Comparison of ENCODE assay signal across 27 cellular contexts in the genomic region with DNA sequence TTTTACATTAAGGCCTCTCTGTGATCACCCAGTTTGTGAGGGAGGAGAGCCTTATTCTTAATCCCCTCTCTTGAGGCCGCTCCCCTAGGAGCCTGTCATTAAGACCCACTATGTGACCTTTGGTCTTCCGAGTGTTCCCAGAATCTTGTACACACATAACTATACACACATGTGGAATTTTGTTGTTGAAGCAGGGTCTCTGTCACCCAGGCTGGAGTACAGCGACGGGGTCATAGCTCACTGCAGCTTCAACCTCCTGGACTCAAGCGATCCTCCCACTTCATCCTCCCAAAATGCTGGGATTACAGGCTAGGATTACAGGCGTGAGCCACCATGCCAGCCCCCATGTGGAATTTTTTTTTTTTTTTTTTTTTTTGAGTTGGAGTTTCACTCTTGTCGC. TPM values are rescaled to one million over a fixed set of nuclear protein-coding genes. Genes with fewer than 3 reads are reported as not detected.
A peak's percentile ranks its signal among the peaks of the same experiment; 100 is the strongest.
DNase-seq lines count a peak whose midpoint lies in the region; ATAC-seq and TF ChIP-seq lines count a peak whose summit lies in the region.
"Had no signal": no experiment of that assay in that cellular context is flagged by ENCODE, and none has a peak within 500 bp of the region (broad histone marks: within the 10 kb centered on the region; RNA-seq: fewer than 3 reads in every experiment).

No MANE protein-coding gene starts in this region.

- no peak for TF ChIP-seq CTCF in CD8-positive, alpha-beta T cell (IDR thresholded peaks at IDR 0.05)
- TF ChIP-seq CTCF in ascending aorta (IDR thresholded peaks at IDR 0.05), result no peak
- TF ChIP-seq CTCF in left lung (IDR thresholded peaks at IDR 0.05), result no peak

- H3K36me3 Mint-ChIP-seq in activated CD4-positive, alpha-beta T cell treated with anti-CD3 and anti-CD28 coated beads, Interleukin-2, amount 10 ng/mL, durations not matched to agents 7 days and 5 days (ENCODE audit: low read depth), result peaks cover 46% of the 10 kb centered on the region
- H3K36me3 Mint-ChIP-seq in CD8-positive, alpha-beta T cell, result peaks cover 36% of the 10 kb centered on the region
- H3K36me3 Mint-ChIP-seq in naive thymus-derived CD8-positive, alpha-beta T cell, result peaks cover 0 to 27% (median 24%) of the 10 kb centered on the region in 3 donors

- H3K27ac Mint-ChIP-seq in activated CD4-positive, alpha-beta T cell treated with anti-CD3 and anti-CD28 coated beads, Interleukin-2, amount 10 ng/mL, durations not matched to agents 7 days and 5 days, result peak overlapping the region; percentile 36
- H3K27ac Mint-ChIP-seq in CD8-positive, alpha-beta T cell, result peak overlapping the region; percentile 52
- peak overlapping the region in 9 of 10 donors; percentile 17 to 87 (median 78) for H3K27ac Mint-ChIP-seq in naive thymus-derived CD8-positive, alpha-beta T cell

- no peaks in the 10 kb centered on the region for H3K27me3 Mint-ChIP-seq in activated CD4-positive, alpha-beta T cell treated with anti-CD3 and anti-CD28 coated beads, Interleukin-2, amount 10 ng/mL, durations not matched to agents 7 days and 5 days
- H3K27me3 Mint-ChIP-seq in CD8-positive, alpha-beta T cell (ENCODE audit: low read depth), result no peaks in the 10 kb centered on the region
- H3K27me3 Mint-ChIP-seq in naive thymus-derived CD8-positive, alpha-beta T cell, result no peaks in the 10 kb centered on the region
- H3K27me3 Mint-ChIP-seq: activated CD4-positive, alpha-beta memory T cell treated with anti-CD3 and anti-CD28 coated beads, Interleukin-2, amount 10 ng/mL, durations not matched to agents 7 days and 5 days; brain had no signal

- no peak for ATAC-seq in CD8-positive, alpha-beta T cell
- ATAC-seq in naive thymus-derived CD8-positive, alpha-beta T cell, result no peak
- no peak for ATAC-seq in left lung
- ATAC-seq: A549, left ventricle myocardium superior had no signal

- no peak overlapping the region for H3K4me3 ChIP-seq in CD8-positive, alpha-beta T cell (ENCODE audit: low read depth, low read length)
- H3K4me3 ChIP-seq in ascending aorta, result no peak overlapping the region
- no peak overlapping the region for H3K4me3 ChIP-seq in left lung
- H3K4me3 ChIP-seq: A549, dorsolateral prefrontal cortex, HAP-1, right atrium auricular region, spleen, suprapubic skin, vagina had no signal

- H3K4me1 Mint-ChIP-seq in activated CD4-positive, alpha-beta T cell treated with anti-CD3 and anti-CD28 coated beads, Interleukin-2, amount 10 ng/mL, durations not matched to agents 7 days and 5 days, result peaks cover 67% of the 10 kb centered on the region
- H3K4me1 Mint-ChIP-seq in CD8-positive, alpha-beta T cell (ENCODE audit: low read depth), result peaks cover 52% of the 10 kb centered on the region
- H3K4me1 Mint-ChIP-seq in naive thymus-derived CD8-positive, alpha-beta T cell, result peaks cover 21 to 70% (median 43%) of the 10 kb centered on the region in 4 donors
- H3K4me1 Mint-ChIP-seq: neural crest cell had no signal

- no peak overlapping the region for H3K4me3 Mint-ChIP-seq in activated CD4-positive, alpha-beta T cell treated with anti-CD3 and anti-CD28 coated beads, Interleukin-2, amount 10 ng/mL, durations not matched to agents 7 days and 5 days
- no peak overlapping the region for H3K4me3 Mint-ChIP-seq in CD8-positive, alpha-beta T cell
- no peak overlapping the region for H3K4me3 Mint-ChIP-seq in naive thymus-derived CD8-positive, alpha-beta T cell
- H3K4me3 Mint-ChIP-seq: activated CD4-positive, alpha-beta memory T cell treated with anti-CD3 and anti-CD28 coated beads, Interleukin-2, amount 10 ng/mL, durations not matched to agents 7 days and 5 days; brain; neural crest cell had no signal

- H3K36me3 ChIP-seq in CD8-positive, alpha-beta T cell (ENCODE audit: insufficient read depth, low read length), result peaks cover 31% of the 10 kb centered on the region
- H3K36me3 ChIP-seq in ascending aorta (peaks cover 39 to 40% of the 10 kb centered on the region in 2 donors), left lung (peaks cover 0 to 47% of the 10 kb centered on the region in 2 donors)

- intact Hi-C loops in CD8-positive, alpha-beta T cell (cut with DNase I, micrococcal nuclease), result loop anchor here in 1 of 2 experiments (10.0 kb wide), 1 partner anchor 881 kb away; no protein-coding TSS in a partner anchor
- intact Hi-C loops in ascending aorta (cut with DNase I) (no loop called here), left lung (cut with DNase I) (no loop called here)

- no peak for DNase-seq in activated CD4-positive, alpha-beta T cell treated with anti-CD3 and anti-CD28 coated beads, Interleukin-2, amount 10 ng/mL, durations not matched to agents 7 days and 5 days
- no peak for DNase-seq in activated CD4-positive, alpha-beta T cell treated with anti-CD3 and anti-CD28 coated beads for 48 hours
- no peak for DNase-seq in CD8-positive, alpha-beta T cell
- DNase-seq in ascending aorta (ENCODE audit: low spot score in 2 of 2) (no peak), DMS 273 treated with DMSO at 0.1 percent for 48 hours (lab: John Stamatoyannopoulos, UW) (no peak), left lung (no peak)
- DNase-seq in naive thymus-derived CD8-positive, alpha-beta T cell, result no peak
- no peak for DNase-seq in activated CD4-positive, CD25-positive, alpha-beta regulatory T cell treated with anti-CD3 and anti-CD28 coated beads, Interleukin-2, amount 50 U/mL, for 72 hours
- DNase-seq: activated CD4-positive, alpha-beta memory T cell treated with anti-CD3 and anti-CD28 coated beads, Interleukin-2, amount 10 ng/mL, durations not matched to agents 7 days and 5 days; activated gamma-delta T cell; AML-193; dorsolateral prefrontal cortex; left ventricle myocardium superior; midbrain; NCI-H1105; NCI-H187 treated with DMSO at 0.1 percent for 48 hours; NCI-H524 treated with DMSO at 0.1 percent for 48 hours; SIG-M5; spleen; T1000 had no signal

- no peaks in the 10 kb centered on the region for H3K9me3 Mint-ChIP-seq in activated CD4-positive, alpha-beta T cell treated with anti-CD3 and anti-CD28 coated beads, Interleukin-2, amount 10 ng/mL, durations not matched to agents 7 days and 5 days
- H3K9me3 Mint-ChIP-seq in CD8-positive, alpha-beta T cell, result no peaks in the 10 kb centered on the region
- H3K9me3 Mint-ChIP-seq in naive thymus-derived CD8-positive, alpha-beta T cell, result no peaks in the 10 kb centered on the region
- H3K9me3 Mint-ChIP-seq: activated CD4-positive, alpha-beta memory T cell treated with anti-CD3 and anti-CD28 coated beads, Interleukin-2, amount 10 ng/mL, durations not matched to agents 7 days and 5 days; brain; neural crest cell had no signal

- H3K4me1 ChIP-seq in CD8-positive, alpha-beta T cell (ENCODE audit: insufficient read depth, low read length), result peaks cover 52% of the 10 kb centered on the region
- peaks cover 27 to 40% of the 10 kb centered on the region in 2 donors for H3K4me1 ChIP-seq in ascending aorta
- peaks cover 5 to 39% of the 10 kb centered on the region in 2 donors for H3K4me1 ChIP-seq in left lung
- H3K4me1 ChIP-seq: HAP-1 had no signal

- POLR2A ChIA-PET in activated CD4-positive, alpha-beta T cell treated with anti-CD3 and anti-CD28 coated beads, Interleukin-2, amount 10 ng/mL, durations not matched to agents 7 days and 5 days (lab: Charles Lee), result no interaction called here
- POLR2A ChIA-PET in CD8-positive, alpha-beta T cell (lab: Charles Lee), result no interaction called here
- POLR2A ChIA-PET in naive thymus-derived CD8-positive, alpha-beta T cell (lab: Charles Lee), result interaction anchor here (0.6 to 7.6 kb wide), 3 partner anchors 26 to 331 kb away, joined by 4 to 87 read pairs (median 5); partner anchors contain the start of genes KYAT1 and LRRC8A

- no peaks in the 10 kb centered on the region for H3K9me3 ChIP-seq in CD8-positive, alpha-beta T cell (ENCODE audit: low read length)
- no peaks in the 10 kb centered on the region for H3K9me3 ChIP-seq in ascending aorta
- H3K9me3 ChIP-seq in left lung, result no peaks in the 10 kb centered on the region
- H3K9me3 ChIP-seq: A549, HAP-1, right atrium auricular region, spleen, suprapubic skin, vagina had no signal

- CTCF ChIA-PET in activated CD4-positive, alpha-beta T cell treated with anti-CD3 and anti-CD28 coated beads, Interleukin-2, amount 10 ng/mL, durations not matched to agents 7 days and 5 days (lab: Charles Lee), result interaction anchor here (0.7 kb wide), 1 partner anchor 13 kb away, joined by 4 read pairs; no protein-coding TSS in a partner anchor
- CTCF ChIA-PET in CD8-positive, alpha-beta T cell (lab: Charles Lee), result interaction anchor here (1.2 to 4.1 kb wide), 2 partner anchors 22 to 43 kb away, joined by 3 to 15 read pairs; no protein-coding TSS in a partner anchor

- H3K27me3 ChIP-seq in CD8-positive, alpha-beta T cell (ENCODE audit: insufficient read depth, low read length), result no peaks in the 10 kb centered on the region
- H3K27me3 ChIP-seq in ascending aorta (no peaks in the 10 kb centered on the region), left lung (no peaks in the 10 kb centered on the region)
- H3K27me3 ChIP-seq: dorsolateral prefrontal cortex, right atrium auricular region, spleen, suprapubic skin, vagina had no signal

- H3K27ac ChIP-seq in CD8-positive, alpha-beta T cell (ENCODE audit: low read depth, low read length), result no peak overlapping the region
- peak overlapping the region; percentile 47 to 86 for H3K27ac ChIP-seq in ascending aorta
- no peak overlapping the region for H3K27ac ChIP-seq in left lung
- H3K27ac ChIP-seq: A549, suprapubic skin had no signal

RNA-seq across cellular contexts. Expression of gene PHYHD1, which starts 14.8 kb away (rescaled TPM):
- 1 to 10 TPM; 1.2 to 2.2 TPM for total RNA-seq in activated CD4-positive, alpha-beta T cell treated with anti-CD3 and anti-CD28 coated beads, Interleukin-2, amount 10 ng/mL, durations not matched to agents 7 days and 5 days
- total RNA-seq in CD8-positive, alpha-beta T cell, result 1 to 10 TPM; 1.0 to 2.5 TPM
- total RNA-seq in ascending aorta, result 46.1 TPM
- 1 to 10 TPM; 6.9 to 8.2 TPM for total RNA-seq in naive thymus-derived CD8-positive, alpha-beta T cell
- polyA plus RNA-seq in naive thymus-derived CD8-positive, alpha-beta T cell, result 1 to 10 TPM; 2.6 to 7.4 (median 6.2) TPM
- total RNA-seq in left lung, result 10 to 100 TPM; 32.6 to 49.4 TPM
- polyA plus RNA-seq: A549 had no signal

RNA-seq across cellular contexts. Expression of gene LRRC8A, which starts 24.0 kb away (rescaled TPM):
- 10 to 100 TPM; 42.4 to 48.0 TPM for total RNA-seq in activated CD4-positive, alpha-beta T cell treated with anti-CD3 and anti-CD28 coated beads, Interleukin-2, amount 10 ng/mL, durations not matched to agents 7 days and 5 days
- total RNA-seq in CD8-positive, alpha-beta T cell, result 10 to 100 TPM; 35.0 to 40.1 TPM
- total RNA-seq in ascending aorta (227 TPM), left lung (10 to 100 TPM; 61.9 to 70.6 TPM)
- 10 to 100 TPM; 27.5 to 29.4 TPM for total RNA-seq in naive thymus-derived CD8-positive, alpha-beta T cell
- polyA plus RNA-seq in naive thymus-derived CD8-positive, alpha-beta T cell, result 10 to 100 TPM; 17.4 to 36.7 (median 22.1) TPM

RNA-seq across cellular contexts. Expression of gene KYAT1, which starts 24.2 kb away (rescaled TPM):
- total RNA-seq in activated CD4-positive, alpha-beta T cell treated with anti-CD3 and anti-CD28 coated beads, Interleukin-2, amount 10 ng/mL, durations not matched to agents 7 days and 5 days, result 10 to 100 TPM; 15.2 to 17.7 TPM
- total RNA-seq in CD8-positive, alpha-beta T cell, result 1 to 10 TPM; 2.4 to 3.0 TPM
- total RNA-seq in ascending aorta (4.9 TPM), left lung (1 to 10 TPM; 6.2 to 7.4 TPM)
- 10 to 100 TPM; 15.1 to 15.9 TPM for total RNA-seq in naive thymus-derived CD8-positive, alpha-beta T cell
- polyA plus RNA-seq in naive thymus-derived CD8-positive, alpha-beta T cell, result 10 to 100 TPM in 2 of 3 donors, 1 to 10 TPM in 1; 9.3 to 10.8 (median 10.4) TPM

RNA-seq across cellular contexts. Expression of gene DOLK, which starts 41.4 kb away (rescaled TPM):
- 1 to 10 TPM; 8.4 to 9.2 TPM for total RNA-seq in activated CD4-positive, alpha-beta T cell treated with anti-CD3 and anti-CD28 coated beads, Interleukin-2, amount 10 ng/mL, durations not matched to agents 7 days and 5 days
- total RNA-seq in CD8-positive, alpha-beta T cell, result 10 to 100 TPM; 10.4 to 10.7 TPM
- total RNA-seq in ascending aorta (5.0 TPM), left lung (10 to 100 TPM; 14.9 to 19.4 TPM)
- 10 to 100 TPM; 10.3 to 11.1 TPM for total RNA-seq in naive thymus-derived CD8-positive, alpha-beta T cell
- polyA plus RNA-seq in naive thymus-derived CD8-positive, alpha-beta T cell, result 1 to 10 TPM; 9.0 to 9.2 (median 9.1) TPM

RNA-seq across cellular contexts. Expression of gene NUP188, which starts 41.5 kb away (rescaled TPM):
- total RNA-seq in activated CD4-positive, alpha-beta T cell treated with anti-CD3 and anti-CD28 coated beads, Interleukin-2, amount 10 ng/mL, durations not matched to agents 7 days and 5 days, result 10 to 100 TPM; 87.7 to 87.8 TPM
- total RNA-seq in CD8-positive, alpha-beta T cell, result 10 to 100 TPM; 48.7 to 49.0 TPM
- total RNA-seq in ascending aorta (45.0 TPM), left lung (10 to 100 TPM; 42.6 to 60.9 TPM)
- 10 to 100 TPM; 68.8 to 79.6 TPM for total RNA-seq in naive thymus-derived CD8-positive, alpha-beta T cell
- 10 to 100 TPM; 21.9 to 36.8 (median 29.8) TPM for polyA plus RNA-seq in naive thymus-derived CD8-positive, alpha-beta T cell

Comparison
In these comparisons a context has a peak if more than half of its experiments do, and no peak if none do; other contexts are left out.
1. H3K27ac ChIP-seq: peak in ascending aorta (2 of 2); none in CD8-positive, alpha-beta T cell (single experiment) and left lung (0 of 2).
2. Peak in every context shown above with its lines, with median percentiles within 50 percentile points of each other: H3K27ac Mint-ChIP-seq.